24 cellular contexts compared by ENCODE assay signal in the genomic region with DNA sequence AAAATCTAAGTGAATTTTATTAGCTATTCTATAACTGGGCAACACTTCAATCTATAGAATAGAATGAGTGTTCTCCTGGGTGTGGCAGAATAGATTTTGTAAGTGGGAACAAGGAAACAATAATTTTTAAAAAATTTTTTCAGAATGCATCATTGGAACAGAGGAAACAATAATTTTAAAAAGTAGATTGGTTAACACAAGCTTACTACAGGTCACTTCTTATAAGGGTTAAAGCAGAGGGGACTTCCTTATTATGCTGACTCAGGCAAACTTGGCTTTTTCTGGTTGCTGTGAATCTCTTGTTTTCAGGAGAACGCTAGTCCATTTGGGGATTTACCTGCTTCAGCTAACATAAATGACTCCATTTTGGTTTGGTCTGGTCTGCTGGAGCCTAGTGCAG. TPM values are rescaled to one million over a fixed set of nuclear protein-coding genes. Genes with fewer than 3 reads are reported as not detected.
DNase-seq lines count a peak whose midpoint lies in the region; ATAC-seq, FAIRE-seq and TF ChIP-seq lines count a peak whose summit lies in the region.
"Had no signal": no experiment of that assay in that cellular context is flagged by ENCODE, and none has a peak within 500 bp of the region (broad histone marks: within the 10 kb centered on the region; RNA-seq: fewer than 3 reads in every experiment).

No MANE protein-coding gene starts in this region.

- no peaks in the 10 kb centered on the region for H3K79me2 ChIP-seq in PC-3 (ENCODE audit: low read length)

- no peak overlapping the region for H3K27ac ChIP-seq in A549
- no peak overlapping the region for H3K27ac ChIP-seq in PC-3 (ENCODE audit: low read length)
- peak overlapping the region; percentile 3 for H3K27ac ChIP-seq in stomach smooth muscle (ENCODE audit: low read length)
- H3K27ac ChIP-seq: GM23248 had no signal

- CTCF ChIA-PET in A549 (lab: Yijun Ruan, JAX): interaction anchor here (0.9 to 1.9 kb wide), 3 partner anchors 13 to 171 kb away, joined by 3 to 5 read pairs (median 4); no protein-coding TSS in a partner anchor
- CTCF ChIA-PET in PC-3 (lab: Charles Lee): no interaction called here

- no peaks in the 10 kb centered on the region for H3K9me2 ChIP-seq in PC-3 (replicated peaks; ENCODE audit: low read length)

- DNase-seq in A549 (ENCODE audit: low read depth in 1 of 2, low spot score in 1 of 2) (no peak), PC-3 (peak; percentile 42), Kasumi-1 (lab: John Stamatoyannopoulos, UW) (no peak), retina (no peak)
- no peak for DNase-seq in activated CD4-positive, alpha-beta T cell treated with anti-CD3 and anti-CD28 coated beads, Interleukin-2, amount 50 U/mL, for 48 hours
- DNase-seq: ACHN; BE2C; C1 segment of cervical spinal cord; CD4-positive, CD25-positive, alpha-beta regulatory T cell; CD8-positive, alpha-beta memory T cell; COR-L47; DMS 273 treated with DMSO at 0.1 percent for 48 hours; DMS53; DND-41; EL; HCEC 1CT had no signal

- intact Hi-C loops in PC-3 (cut with micrococcal nuclease): no loop called here

- ATAC-seq in A549: no peak
- peak; percentile 67 for ATAC-seq in PC-3
- peak; percentile 69 for ATAC-seq in esophagus mucosa
- no peak for ATAC-seq in GM21528 (IDR thresholded peaks at IDR 0.05; ENCODE audit: low FRiP score, unreplicated experiment)
- ATAC-seq: GM12878 had no signal

- H3K27me3 ChIP-seq in PC-3 (ENCODE audit: low read length): no peaks in the 10 kb centered on the region
- no peaks in the 10 kb centered on the region for H3K27me3 ChIP-seq in stomach smooth muscle (ENCODE audit: control insufficient read depth in 1 of 2, insufficient read depth in 2 of 2, low read length in 2 of 2)
- H3K27me3 ChIP-seq: BE2C had no signal

- FAIRE-seq in A549 (lab: Jason Lieb, UNC): no peak
- FAIRE-seq: GM12878, H54 had no signal

- H4K20me1 ChIP-seq in PC-3 (ENCODE audit: low read length): no peaks in the 10 kb centered on the region

- H3K4me3 ChIP-seq in A549 (no peak overlapping the region), PC-3 (ENCODE audit: low read length) (no peak overlapping the region), stomach smooth muscle (ENCODE audit: low read length in 2 of 2) (peak overlapping the region in 1 of 2 donors; percentile 3)
- H3K4me3 ChIP-seq: GM12878, GM23248 had no signal

- POLR2A ChIA-PET in A549 (lab: Yijun Ruan, JAX) (no interaction called here), PC-3 (lab: Charles Lee; ENCODE audit: unreplicated experiment) (interaction anchor here (0.6 kb wide), 1 partner anchor 241 kb away, joined by 4 read pairs; the partner anchor contains the start of gene AASDH)

- H3K4me1 ChIP-seq in A549: no peaks in the 10 kb centered on the region
- peaks cover 16% of the 10 kb centered on the region for H3K4me1 ChIP-seq in PC-3 (ENCODE audit: insufficient read depth, low read length)
- H3K4me1 ChIP-seq in stomach smooth muscle (ENCODE audit: control insufficient read depth, insufficient read depth, low read length): no peaks in the 10 kb centered on the region
- H3K4me1 ChIP-seq: BE2C had no signal

- no peak for TF ChIP-seq POLR2A in A549 (IDR thresholded peaks at IDR 0.05; ENCODE audit: low read length)

- 43% methylated on average over 1 of the region's 1 CpG for WGBS in A549 (ENCODE audit: missing lambda C conversion rate)

- BruUV-seq in PC-3 (replicated peaks; lab: Mats Ljungman, UMichigan): no TSS peak

- H3K4me2 ChIP-seq in A549 (no peak overlapping the region), PC-3 (ENCODE audit: low read length) (no peak overlapping the region)

- no peak for TF ChIP-seq RAD21 in A549 (conservative IDR thresholded peaks at IDR 0.05 in 1 of 2, IDR thresholded peaks at IDR 0.05 in 1 of 2)

- no peak overlapping the region for H2AFZ ChIP-seq in PC-3 (ENCODE audit: low read length)
- H2AFZ ChIP-seq: GM23248 had no signal

- no peak for TF ChIP-seq CTCF in A549 (IDR thresholded peaks at IDR 0.05)
- TF ChIP-seq CTCF in PC-3 (conservative IDR thresholded peaks at IDR 0.05; ENCODE audit: low read depth, low read length): no peak

- H3K36me3 ChIP-seq in PC-3 (ENCODE audit: low read depth, low read length): no peaks in the 10 kb centered on the region
- H3K36me3 ChIP-seq in stomach smooth muscle (ENCODE audit: control insufficient read depth in 2 of 2, insufficient read depth in 2 of 2, low read length in 2 of 2): no peaks in the 10 kb centered on the region
- H3K36me3 ChIP-seq: BE2C had no signal

- no peaks in the 10 kb centered on the region; the same call in 2 of the 3 replicates for H3K9me3 ChIP-seq in A549
- 0 out of 2 replicates have a peak, but pooled peaks cover 3% of the 10 kb centered on the region for H3K9me3 ChIP-seq in PC-3 (ENCODE audit: low read length)
- H3K9me3 ChIP-seq in stomach smooth muscle (ENCODE audit: control insufficient read depth in 2 of 2, low read length in 2 of 2): peaks cover 3 to 10% of the 10 kb centered on the region in 2 donors
- H3K9me3 ChIP-seq: BE2C had no signal

- H3K9ac ChIP-seq in PC-3 (ENCODE audit: low read length) (no peak overlapping the region), stomach smooth muscle (ENCODE audit: low read length in 2 of 2) (peak overlapping the region in 1 of 2 donors; percentile 35)
- H3K9ac ChIP-seq: GM23248 had no signal

- no peaks in the 10 kb centered on the region for H3F3A ChIP-seq in PC-3 (ENCODE audit: low read length, unreplicated experiment)

- no peak for TF ChIP-seq EP300 in A549 (IDR thresholded peaks at IDR 0.05)

TF ChIP-seq in A549, 52 proteins besides CTCF, POLR2A, EP300 and RAD21:
- TF ChIP-seq MAFK (IDR thresholded peaks at IDR 0.05; ENCODE audit: partially characterized antibody) (peak; percentile 87), EHF (CRISPR knock-in tag; IDR thresholded peaks at IDR 0.05) (no peak), TFCP2L1 (CRISPR knock-in tag; IDR thresholded peaks at IDR 0.05) (no peak), ZNF302 (CRISPR knock-in tag; IDR thresholded peaks at IDR 0.05) (no peak), RNF2 (IDR thresholded peaks at IDR 0.05; ENCODE audit: borderline replicate concordance, low read depth) (no peak), RARB (CRISPR knock-in tag; IDR thresholded peaks at IDR 0.05) (no peak)
- TF ChIP-seq, protein P1, sequence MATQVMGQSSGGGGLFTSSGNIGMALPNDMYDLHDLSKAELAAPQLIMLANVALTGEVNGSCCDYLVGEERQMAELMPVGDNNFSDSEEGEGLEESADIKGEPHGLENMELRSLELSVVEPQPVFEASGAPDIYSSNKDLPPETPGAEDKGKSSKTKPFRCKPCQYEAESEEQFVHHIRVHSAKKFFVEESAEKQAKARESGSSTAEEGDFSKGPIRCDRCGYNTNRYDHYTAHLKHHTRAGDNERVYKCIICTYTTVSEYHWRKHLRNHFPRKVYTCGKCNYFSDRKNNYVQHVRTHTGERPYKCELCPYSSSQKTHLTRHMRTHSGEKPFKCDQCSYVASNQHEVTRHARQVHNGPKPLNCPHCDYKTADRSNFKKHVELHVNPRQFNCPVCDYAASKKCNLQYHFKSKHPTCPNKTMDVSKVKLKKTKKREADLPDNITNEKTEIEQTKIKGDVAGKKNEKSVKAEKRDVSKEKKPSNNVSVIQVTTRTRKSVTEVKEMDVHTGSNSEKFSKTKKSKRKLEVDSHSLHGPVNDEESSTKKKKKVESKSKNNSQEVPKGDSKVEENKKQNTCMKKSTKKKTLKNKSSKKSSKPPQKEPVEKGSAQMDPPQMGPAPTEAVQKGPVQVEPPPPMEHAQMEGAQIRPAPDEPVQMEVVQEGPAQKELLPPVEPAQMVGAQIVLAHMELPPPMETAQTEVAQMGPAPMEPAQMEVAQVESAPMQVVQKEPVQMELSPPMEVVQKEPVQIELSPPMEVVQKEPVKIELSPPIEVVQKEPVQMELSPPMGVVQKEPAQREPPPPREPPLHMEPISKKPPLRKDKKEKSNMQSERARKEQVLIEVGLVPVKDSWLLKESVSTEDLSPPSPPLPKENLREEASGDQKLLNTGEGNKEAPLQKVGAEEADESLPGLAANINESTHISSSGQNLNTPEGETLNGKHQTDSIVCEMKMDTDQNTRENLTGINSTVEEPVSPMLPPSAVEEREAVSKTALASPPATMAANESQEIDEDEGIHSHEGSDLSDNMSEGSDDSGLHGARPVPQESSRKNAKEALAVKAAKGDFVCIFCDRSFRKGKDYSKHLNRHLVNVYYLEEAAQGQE (IDR thresholded peaks at IDR 0.05): no peak
- TF ChIP-seq, protein P2, sequence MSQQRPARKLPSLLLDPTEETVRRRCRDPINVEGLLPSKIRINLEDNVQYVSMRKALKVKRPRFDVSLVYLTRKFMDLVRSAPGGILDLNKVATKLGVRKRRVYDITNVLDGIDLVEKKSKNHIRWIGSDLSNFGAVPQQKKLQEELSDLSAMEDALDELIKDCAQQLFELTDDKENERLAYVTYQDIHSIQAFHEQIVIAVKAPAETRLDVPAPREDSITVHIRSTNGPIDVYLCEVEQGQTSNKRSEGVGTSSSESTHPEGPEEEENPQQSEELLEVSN (IDR thresholded peaks at IDR 0.05; ENCODE audit: borderline replicate concordance, low read depth): no peak
TF ChIP-seq in A549: peak in this region for 1.

RNA-seq across cellular contexts. Expression of gene HOPX, which starts 52.5 kb away (rescaled TPM):
- not detected in 2 replicates for polyA plus RNA-seq in A549 (2011; rRNA removed)
- not detected in 2 replicates for polyA plus RNA-seq in A549 (2012; cell fraction: cytosol; rRNA removed)
- not detected in 2 replicates for polyA plus RNA-seq in A549 (2012; cell fraction: nucleus; rRNA removed)
- polyA plus RNA-seq in A549 (2017; fragmentation: RNase III; extraction: RNeasy Plus Mini Kit Qiagen cat#74134 plus additional on column Dnase treatment): not detected in 3 replicates
- not detected in 2 replicates for polyA minus RNA-seq in A549 (2011; rRNA and poly(A)+ RNA removed)
- 0.87 TPM in 1 of 2 replicates, not detected in the other for total RNA-seq in PC-3 (2014; rRNA removed)
- 249 TPM for total RNA-seq in esophagus mucosa
- total RNA-seq: A172, G401, GM23248 had no signal
- polyA plus RNA-seq: GM23248 had no signal

Comparison
In these comparisons a context has a peak if more than half of its experiments do, and no peak if none do; other contexts are left out.
1. ATAC-seq: peak in PC-3 (single experiment) and esophagus mucosa (single experiment); none in A549 (0 of 2) and GM21528 (single experiment).
2. RNA of gene HOPX, which starts 52.5 kb away (total RNA-seq): 249 TPM in esophagus mucosa (single experiment); 0.87 TPM in PC-3; every median in the first group is over 100 times any median in the second.